ENCODE assay signal across 23 cellular contexts in the genomic region with DNA sequence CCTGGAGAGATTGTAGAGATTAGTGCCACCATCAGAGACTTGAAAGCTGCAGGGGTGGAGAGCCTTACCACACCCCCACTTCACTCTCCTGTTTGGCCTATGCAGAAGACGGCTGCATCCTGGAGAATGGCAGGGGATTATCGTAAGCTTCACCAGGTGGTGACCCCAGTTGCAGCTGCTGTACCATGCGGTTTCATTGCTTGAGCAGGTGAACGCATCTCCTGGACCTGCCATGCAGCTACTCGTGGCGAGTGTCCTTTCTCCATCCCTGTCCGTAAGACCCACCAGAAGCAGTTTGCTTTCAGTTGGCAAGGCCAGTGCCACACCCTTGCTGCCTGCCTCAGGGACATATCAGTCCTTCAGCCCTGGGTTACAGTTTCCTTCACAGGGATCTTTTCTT. TPM values are rescaled to one million over a fixed set of nuclear protein-coding genes. Genes with fewer than 3 reads are reported as not detected.
DNase-seq lines count a peak whose midpoint lies in the region; ATAC-seq and TF ChIP-seq lines count a peak whose summit lies in the region.
"Had no signal": no experiment of that assay in that cellular context is flagged by ENCODE, and none has a peak within 500 bp of the region (broad histone marks: within the 10 kb centered on the region; RNA-seq: fewer than 3 reads in every experiment).

No MANE protein-coding gene starts in this region.

- ATAC-seq in GM18858 (IDR thresholded peaks at IDR 0.05; ENCODE audit: unreplicated experiment), result no peak
- ATAC-seq: GM23338, HCT116 had no signal

- no peak overlapping the region for H3K27ac Mint-ChIP-seq in activated T-cell treated with anti-CD3 and anti-CD28 coated beads, Interleukin-2, amount 50 U/mL, for 24 hours
- H3K27ac Mint-ChIP-seq in glutamatergic neuron (ENCODE audit: unreplicated experiment), result peak overlapping the region; percentile 84
- H3K27ac Mint-ChIP-seq: GM23338 had no signal

- no peaks in the 10 kb centered on the region for H3K27me3 ChIP-seq in spleen (replicated peaks in 1 of 7)
- H3K27me3 ChIP-seq: BE2C, MG63 had no signal

- H3K4me1 ChIP-seq in spleen, result peaks cover 4 to 91% (median 26%) of the 10 kb centered on the region in 6 donors
- H3K4me1 ChIP-seq: BE2C had no signal

- no peaks in the 10 kb centered on the region for H3K27me3 Mint-ChIP-seq in activated T-cell treated with anti-CD3 and anti-CD28 coated beads, Interleukin-2, amount 50 U/mL, for 24 hours
- peaks cover 2% of the 10 kb centered on the region for H3K27me3 Mint-ChIP-seq in glutamatergic neuron (ENCODE audit: unreplicated experiment)
- H3K27me3 Mint-ChIP-seq: CD4-positive, CD25-positive, alpha-beta regulatory T cell had no signal

- H3K4me1 Mint-ChIP-seq in activated T-cell treated with anti-CD3 and anti-CD28 coated beads, Interleukin-2, amount 50 U/mL, for 24 hours (ENCODE audit: low read depth), result peaks cover 47% of the 10 kb centered on the region
- H3K4me1 Mint-ChIP-seq in glutamatergic neuron (ENCODE audit: low read depth, unreplicated experiment), result peaks cover 34% of the 10 kb centered on the region

- peak; percentile 19 for DNase-seq in activated T-cell treated with anti-CD3 and anti-CD28 coated beads, Interleukin-2, amount 50 U/mL, for 24 hours
- DNase-seq in activated T-cell treated with anti-CD3 and anti-CD28 coated beads, Interleukin-2, amount 50 U/mL, for 48 hours, result no peak
- peak; percentile 82 to 90 for DNase-seq in NCI-H524 (lab: John Stamatoyannopoulos, UW)
- DNase-seq in glutamatergic neuron, result no peak
- DNase-seq in spleen, result peak; percentile 43
- no peak for DNase-seq in GM03348 (ENCODE audit: low spot score)
- no peak for DNase-seq in NCI-H69 (lab: John Stamatoyannopoulos, UW)
- DNase-seq: BE2C; CD4-positive, CD25-positive, alpha-beta regulatory T cell; COR-L47; DMS153; GDM1; Kasumi-1; MG63; NCI-H1092 treated with DMSO at 0.1 percent for 48 hours; NCI-H2107; NCI-H446; NCI-H774; SW 1271 had no signal

- intact Hi-C loops in spleen (cut with DNase I; ENCODE audit: low total_unique reads), result no loop called here

- no peaks in the 10 kb centered on the region for H3K9me3 Mint-ChIP-seq in activated T-cell treated with anti-CD3 and anti-CD28 coated beads, Interleukin-2, amount 50 U/mL, for 24 hours
- H3K9me3 Mint-ChIP-seq in glutamatergic neuron (ENCODE audit: unreplicated experiment), result peaks cover 7% of the 10 kb centered on the region
- H3K9me3 Mint-ChIP-seq: CD4-positive, CD25-positive, alpha-beta regulatory T cell; GM23338 had no signal

- no peak overlapping the region for H3K4me3 ChIP-seq in spleen
- H3K4me3 ChIP-seq: GM23338, MG63 had no signal

- no peak overlapping the region for H3K4me3 Mint-ChIP-seq in activated T-cell treated with anti-CD3 and anti-CD28 coated beads, Interleukin-2, amount 50 U/mL, for 24 hours
- H3K4me3 Mint-ChIP-seq in glutamatergic neuron (ENCODE audit: unreplicated experiment), result peak overlapping the region; percentile 79
- H3K4me3 Mint-ChIP-seq: CD4-positive, CD25-positive, alpha-beta regulatory T cell; GM23338 had no signal

- no peaks in the 10 kb centered on the region for H3K9me3 ChIP-seq in spleen
- H3K9me3 ChIP-seq: BE2C, MG63 had no signal

- WGBS in spleen, 5 donors, result 79 to 89% (median 82%) methylated on average over 6 to 7 of the region's 7 CpGs

- H3K36me3 Mint-ChIP-seq in activated T-cell treated with anti-CD3 and anti-CD28 coated beads, Interleukin-2, amount 50 U/mL, for 24 hours (ENCODE audit: low read depth), result peaks cover 84% of the 10 kb centered on the region
- H3K36me3 Mint-ChIP-seq in glutamatergic neuron (ENCODE audit: unreplicated experiment), result no peaks in the 10 kb centered on the region

- H3K36me3 ChIP-seq in spleen, result peaks cover 3 to 94% (median 23%) of the 10 kb centered on the region in 6 donors

- no peak overlapping the region for H3K27ac ChIP-seq in spleen

- TF ChIP-seq POLR2A in spleen (IDR thresholded peaks at IDR 0.05), result no peak

- no peak for TF ChIP-seq CTCF in glutamatergic neuron (IDR thresholded peaks at IDR 0.05; ENCODE audit: partially characterized antibody, unreplicated experiment)
- no peak for TF ChIP-seq CTCF in spleen (IDR thresholded peaks at IDR 0.05 in 8 of 11, conservative IDR thresholded peaks at IDR 0.05 in 3 of 11)

RNA-seq across cellular contexts. Expression of gene PPP5C, which starts 21.2 kb away (rescaled TPM):
- total RNA-seq in glutamatergic neuron (ENCODE audit: unreplicated experiment) (85.8 TPM), spleen (10 to 100 TPM; 61.1 to 87.3 (median 74.2) TPM)
- polyA plus RNA-seq in spleen, result 10 to 100 TPM; 26.5 to 67.5 (median 29.8) TPM

RNA-seq across cellular contexts. Expression of gene CCDC8, which starts 45.2 kb away (rescaled TPM):
- total RNA-seq in glutamatergic neuron (ENCODE audit: unreplicated experiment) (6.3 TPM), spleen (1 to 10 TPM; 1.7 to 4.4 (median 2.6) TPM)
- polyA plus RNA-seq in spleen, result 1 to 10 TPM in 2 of 3 donors, under 1 TPM in 1; 0.46 to 1.2 (median 1.1) TPM
- total RNA-seq: CD4-positive, CD25-positive, alpha-beta regulatory T cell; SK-MEL-5 had no signal
- polyA plus RNA-seq: CD4-positive, CD25-positive, alpha-beta regulatory T cell had no signal

Comparison
In these comparisons a context has a peak if more than half of its experiments do, and no peak if none do; other contexts are left out.
1. DNase-seq: peak in activated T-cell treated with anti-CD3 and anti-CD28 coated beads, Interleukin-2, amount 50 U/mL, for 24 hours (single experiment), NCI-H524 (2 of 2) and spleen (single experiment); none in activated T-cell treated with anti-CD3 and anti-CD28 coated beads, Interleukin-2, amount 50 U/mL, for 48 hours (0 of 2), glutamatergic neuron (single experiment), GM03348 (single experiment) and NCI-H69 (single experiment).